In the genomic region with DNA sequence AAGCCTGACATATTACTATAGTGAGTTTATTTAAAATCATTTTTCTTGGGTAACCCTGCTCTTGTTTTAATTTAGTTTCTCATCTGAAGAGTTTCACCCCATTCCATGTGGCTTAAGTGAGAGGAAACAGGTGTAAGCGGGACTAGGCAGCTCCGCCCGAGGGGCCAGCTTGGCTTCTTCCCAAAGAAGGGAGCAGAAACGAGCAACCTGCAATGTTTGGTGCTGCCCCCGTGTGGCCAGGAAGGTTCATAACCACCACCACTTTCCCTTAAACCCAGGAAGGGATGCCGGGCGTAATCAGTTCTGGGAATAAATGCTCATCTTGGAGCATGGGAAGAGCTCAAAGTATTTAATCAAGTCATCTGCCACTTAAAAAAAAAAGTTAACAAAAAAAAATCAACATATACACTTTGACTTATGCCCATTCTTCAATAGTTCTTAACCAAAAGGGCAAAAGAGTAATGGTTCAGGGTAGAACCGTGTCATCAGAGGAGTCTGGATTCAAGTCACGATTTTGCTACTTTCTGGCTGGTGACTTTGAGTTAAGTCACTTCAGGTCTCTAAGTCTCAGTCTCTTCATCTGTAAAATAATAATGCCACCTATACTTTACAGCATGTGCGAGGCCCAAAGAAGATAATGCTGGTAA, we compare ENCODE assay signal across 8 cellular contexts.
DNase-seq lines count a peak whose midpoint lies in the region; ATAC-seq and TF ChIP-seq lines count a peak whose summit lies in the region.

No MANE protein-coding gene starts in this region.

- no peaks in the 10 kb centered on the region for H3K36me3 Mint-ChIP-seq in activated naive CD4-positive, alpha-beta T cell treated with anti-CD3 and anti-CD28 coated beads, Interleukin-2, amount 50 U/mL, for 24 hours

- H3K4me2 ChIP-seq in MM.1S (ENCODE audit: low read depth, low read length), result peak overlapping the region; percentile 55

- H3K27ac Mint-ChIP-seq in activated naive CD4-positive, alpha-beta T cell treated with anti-CD3 and anti-CD28 coated beads, Interleukin-2, amount 50 U/mL, for 24 hours, result peak overlapping the region; percentile 87

- no peaks in the 10 kb centered on the region for H3K9me3 ChIP-seq in MM.1S (replicated peaks; ENCODE audit: insufficient read depth, low read length)
- no peaks in the 10 kb centered on the region for H3K9me3 ChIP-seq in SK-N-MC (ENCODE audit: low read depth, low read length)
- H3K9me3 ChIP-seq in prostate gland, result no peaks in the 10 kb centered on the region
- H3K9me3 ChIP-seq in vagina, result no peaks in the 10 kb centered on the region

- intact Hi-C loops in head of caudate nucleus (cut with DNase I) (no loop called here), prostate gland (cut with DNase I) (loop anchor here (10.0 kb wide), 1 partner anchor 163 kb away; no protein-coding TSS in a partner anchor), vagina (cut with DNase I) (no loop called here)

- TF ChIP-seq POLR2A in prostate gland (IDR thresholded peaks at IDR 0.05) (no peak), vagina (IDR thresholded peaks at IDR 0.05) (no peak)

- H3K9ac ChIP-seq in MM.1S (ENCODE audit: low read length) (no peak overlapping the region), SK-N-MC (ENCODE audit: insufficient read length) (no peak overlapping the region)

- DNase-seq in COLO829 (ENCODE audit: low spot score), result peak; percentile 65
- peak; percentile 61 for DNase-seq in MM.1S
- DNase-seq in SK-N-MC (ENCODE audit: low read depth, low spot score), result no peak
- DNase-seq in head of caudate nucleus, result peak; percentile 52 to 95 (median 85)
- peak; percentile 43 for DNase-seq in prostate gland (ENCODE audit: low spot score)
- DNase-seq in vagina (ENCODE audit: extremely low spot score in 2 of 2), result no peak

- H3K9me2 ChIP-seq in MM.1S (replicated peaks; ENCODE audit: insufficient read depth, low read length), result no peaks in the 10 kb centered on the region

- peak overlapping the region; percentile 81 for H3K4me3 Mint-ChIP-seq in activated naive CD4-positive, alpha-beta T cell treated with anti-CD3 and anti-CD28 coated beads, Interleukin-2, amount 50 U/mL, for 24 hours

- H3K9me3 Mint-ChIP-seq in activated naive CD4-positive, alpha-beta T cell treated with anti-CD3 and anti-CD28 coated beads, Interleukin-2, amount 50 U/mL, for 24 hours, result no peaks in the 10 kb centered on the region

- H3K27me3 ChIP-seq in MM.1S (replicated peaks; ENCODE audit: insufficient read depth, low read length) (no peaks in the 10 kb centered on the region), prostate gland (replicated peaks; ENCODE audit: insufficient read depth) (no peaks in the 10 kb centered on the region), vagina (no peaks in the 10 kb centered on the region)

- no peaks in the 10 kb centered on the region for H3K27me3 Mint-ChIP-seq in activated naive CD4-positive, alpha-beta T cell treated with anti-CD3 and anti-CD28 coated beads, Interleukin-2, amount 50 U/mL, for 24 hours

- ATAC-seq in GM21528 (IDR thresholded peaks at IDR 0.05; ENCODE audit: low FRiP score, unreplicated experiment), result peak; percentile 77

- H3K27ac ChIP-seq in MM.1S (ENCODE audit: low read length) (no peak overlapping the region), SK-N-MC (no peak overlapping the region), prostate gland (no peak overlapping the region), vagina (no peak overlapping the region)

- H3K4me3 ChIP-seq in MM.1S (ENCODE audit: low read length) (peak overlapping the region; percentile 55), SK-N-MC (peak overlapping the region; percentile 56), prostate gland (no peak overlapping the region), vagina (no peak overlapping the region)

- peak overlapping the region; percentile 80 for H2AFZ ChIP-seq in MM.1S (ENCODE audit: low read length)

- no peaks in the 10 kb centered on the region for H4K20me1 ChIP-seq in MM.1S (ENCODE audit: insufficient read depth, low read length)

- no peaks in the 10 kb centered on the region for H3F3A ChIP-seq in MM.1S (ENCODE audit: insufficient read depth, low read length)

- H3K36me3 ChIP-seq in MM.1S (replicated peaks; ENCODE audit: insufficient read depth, low read length) (no peaks in the 10 kb centered on the region), SK-N-MC (ENCODE audit: insufficient read depth, low read length) (no peaks in the 10 kb centered on the region), prostate gland (no peaks in the 10 kb centered on the region), vagina (peaks cover 0 to 12% of the 10 kb centered on the region in 2 donors)

- H3K4me1 ChIP-seq in MM.1S (ENCODE audit: low read length), result no peaks in the 10 kb centered on the region
- H3K4me1 ChIP-seq in prostate gland (replicated peaks), result no peaks in the 10 kb centered on the region
- no peaks in the 10 kb centered on the region for H3K4me1 ChIP-seq in vagina

- H3K4me1 Mint-ChIP-seq in activated naive CD4-positive, alpha-beta T cell treated with anti-CD3 and anti-CD28 coated beads, Interleukin-2, amount 50 U/mL, for 24 hours, result peaks cover 6% of the 10 kb centered on the region

- no peaks in the 10 kb centered on the region for H3K79me2 ChIP-seq in MM.1S (ENCODE audit: low read length)

- WGBS in prostate gland, result 36% methylated on average over 10 of the region's 10 CpGs

- TF ChIP-seq CTCF in MM.1S (IDR thresholded peaks at IDR 0.05; ENCODE audit: low read length) (peak; percentile 80), prostate gland (IDR thresholded peaks at IDR 0.05) (peak; percentile 53 to 73 (median 68)), vagina (IDR thresholded peaks at IDR 0.05) (peak; percentile 47 to 74 (median 51))

Comparison
In these comparisons a context has a peak if more than half of its experiments do, and no peak if none do; other contexts are left out.
1. DNase-seq: peak in COLO829 (single experiment), MM.1S (single experiment), head of caudate nucleus (42 of 42) and prostate gland (single experiment); none in SK-N-MC (single experiment) and vagina (0 of 2).
2. H3K4me3 ChIP-seq: peak in MM.1S (single experiment) and SK-N-MC (single experiment); none in prostate gland (0 of 2) and vagina (0 of 2).
3. Peak in every context shown above with its lines, with median percentiles within 50 percentile points of each other: CTCF ChIP-seq.